Comparison of ENCODE assay signal across 28 cellular contexts in genomic region chr5:5288236-5288635, GRCh38.
DNase-seq lines count a peak whose midpoint lies in the region; ATAC-seq, FAIRE-seq and TF ChIP-seq lines count a peak whose summit lies in the region.
"Had no signal": no experiment of that assay in that cellular context is flagged by ENCODE, and none has a peak within 500 bp of the region (broad histone marks: within the 10 kb centered on the region; RNA-seq: fewer than 3 reads in every experiment).

No MANE protein-coding gene starts in this region.

- BruUV-seq in IMR-90 (replicated peaks; lab: Mats Ljungman, UMichigan): no TSS peak

- H3K27ac ChIP-seq in IMR-90 (ENCODE audit: insufficient read depth, low read length) (no peak overlapping the region), astrocyte (ENCODE audit: low read depth, low read length) (peak overlapping the region; percentile 91), foreskin keratinocyte (no peak overlapping the region), MM.1S (ENCODE audit: low read length) (no peak overlapping the region)
- H3K27ac ChIP-seq: adrenal gland, esophagus muscularis mucosa, thyroid gland had no signal

- H3K4me1 ChIP-seq in IMR-90 (ENCODE audit: control insufficient read depth, insufficient read depth, low read length) (no peaks in the 10 kb centered on the region), astrocyte (ENCODE audit: insufficient read depth, low read length) (peaks cover 45% of the 10 kb centered on the region), foreskin keratinocyte (no peaks in the 10 kb centered on the region), MM.1S (ENCODE audit: low read length) (no peaks in the 10 kb centered on the region)
- H3K4me1 ChIP-seq: BE2C, esophagus muscularis mucosa, thyroid gland had no signal

- H3K27me3 ChIP-seq in IMR-90 (ENCODE audit: control insufficient read depth, insufficient read depth, low read length) (no peaks in the 10 kb centered on the region), astrocyte (ENCODE audit: insufficient read depth, low read length) (no peaks in the 10 kb centered on the region), foreskin keratinocyte (no peaks in the 10 kb centered on the region), MM.1S (replicated peaks; ENCODE audit: insufficient read depth, low read length) (peaks cover 33% of the 10 kb centered on the region)
- H3K27me3 ChIP-seq: adrenal gland, BE2C, esophagus muscularis mucosa, thyroid gland had no signal

- no peaks in the 10 kb centered on the region for H3K9me2 ChIP-seq in MM.1S (replicated peaks; ENCODE audit: insufficient read depth, low read length)

- H3K9me1 ChIP-seq in IMR-90 (ENCODE audit: insufficient read depth, low read length): no peaks in the 10 kb centered on the region

- H4K91ac ChIP-seq in IMR-90 (ENCODE audit: insufficient read depth, low read depth, low read length): no peak overlapping the region

- no peak overlapping the region for H2BK20ac ChIP-seq in IMR-90 (ENCODE audit: low read depth, low read length)

- TF ChIP-seq CTCF in IMR-90 (conservative IDR thresholded peaks at IDR 0.05; ENCODE audit: low read depth, low read length) (no peak), astrocyte (IDR thresholded peaks at IDR 0.05; ENCODE audit: insufficient read depth, low read depth, low read length) (no peak), foreskin keratinocyte (conservative IDR thresholded peaks at IDR 0.05) (no peak), MM.1S (IDR thresholded peaks at IDR 0.05; ENCODE audit: low read length) (no peak)

- H3K27ac Mint-ChIP-seq in astrocyte (ENCODE audit: unreplicated experiment): peak overlapping the region; percentile 70
- H3K27ac Mint-ChIP-seq in stimulated activated naive B cell treated with anti-CD40 and anti-IgM and Interleukin-4, amounts not matched to agents 10 μg/mL and 1 μg/mL and 100 μg/mL, for 72 hours: no peak overlapping the region
- H3K27ac Mint-ChIP-seq: activated CD8-positive, alpha-beta T cell treated with anti-CD3 and anti-CD28 coated beads for 36 hours; GM23338 had no signal

- H3K27me3 Mint-ChIP-seq in astrocyte (ENCODE audit: low read depth, unreplicated experiment): no peaks in the 10 kb centered on the region
- no peaks in the 10 kb centered on the region for H3K27me3 Mint-ChIP-seq in stimulated activated naive B cell treated with anti-CD40 and anti-IgM and Interleukin-4, amounts not matched to agents 10 μg/mL and 1 μg/mL and 100 μg/mL, for 72 hours
- H3K27me3 Mint-ChIP-seq: central memory CD8-positive, alpha-beta T cell had no signal

- H3K36me3 ChIP-seq in IMR-90 (ENCODE audit: control insufficient read depth, insufficient read depth, low read length) (no peaks in the 10 kb centered on the region), astrocyte (ENCODE audit: insufficient read depth, low read length) (peaks cover 2% of the 10 kb centered on the region), MM.1S (replicated peaks; ENCODE audit: insufficient read depth, low read length) (no peaks in the 10 kb centered on the region)
- H3K36me3 ChIP-seq: adrenal gland, BE2C, esophagus muscularis mucosa, thyroid gland had no signal

- no peak overlapping the region for H3K18ac ChIP-seq in IMR-90 (ENCODE audit: low read depth, low read length)

- no peaks in the 10 kb centered on the region for H3K79me1 ChIP-seq in IMR-90 (ENCODE audit: low read depth in 1 of 2, low read length in 2 of 2)

- H3K9me3 ChIP-seq in IMR-90 (ENCODE audit: control insufficient read depth, insufficient read depth, low read length) (0 out of 2 replicates have a peak, but pooled peaks cover 7% of the 10 kb centered on the region), astrocyte (ENCODE audit: insufficient read depth, low read depth, low read length) (peaks cover 4% of the 10 kb centered on the region), MM.1S (replicated peaks; ENCODE audit: insufficient read depth, low read length) (no peaks in the 10 kb centered on the region)
- H3K9me3 ChIP-seq: adrenal gland, BE2C, thyroid gland had no signal

- no peak overlapping the region for H3K4ac ChIP-seq in IMR-90 (ENCODE audit: low read depth, low read length)

- no peak overlapping the region for H2BK5ac ChIP-seq in IMR-90 (ENCODE audit: low read depth, low read length, poor library complexity, severe bottlenecking)

- no peak overlapping the region for H3K14ac ChIP-seq in IMR-90 (replicated peaks; ENCODE audit: low read depth, low read length)

- no peak overlapping the region for H4K5ac ChIP-seq in IMR-90 (ENCODE audit: low read depth, low read length)

- no peak overlapping the region for H4K8ac ChIP-seq in IMR-90 (ENCODE audit: low read depth in 2 of 2, low read length in 2 of 2)

- no peak overlapping the region for H2BK15ac ChIP-seq in IMR-90 (ENCODE audit: low read depth, low read length)

- TF ChIP-seq RAD21 in IMR-90 (IDR thresholded peaks at IDR 0.05; ENCODE audit: low read length): no peak

- H2AFZ ChIP-seq in IMR-90 (replicated peaks; ENCODE audit: low read length, poor library complexity) (no peak overlapping the region), astrocyte (ENCODE audit: low read depth, low read length) (no peak overlapping the region), MM.1S (ENCODE audit: low read length) (no peak overlapping the region)
- H2AFZ ChIP-seq: GM23338 had no signal

- H2AK9ac ChIP-seq in IMR-90 (replicated peaks; ENCODE audit: low read depth, low read length, poor library complexity): no peak overlapping the region

- peak; percentile 60 for DNase-seq in A172 (ENCODE audit: low spot score)
- DNase-seq in IMR-90: peak; percentile 10
- peak; percentile 87 for DNase-seq in astrocyte (ENCODE audit: low read depth)
- peak; percentile 64 to 70 for DNase-seq in foreskin keratinocyte
- DNase-seq in stimulated activated naive B cell treated with anti-CD40 and anti-IgM and Interleukin-4, amounts not matched to agents 10 μg/mL and 1 μg/mL and 100 μg/mL, for 72 hours: no peak
- DNase-seq in activated CD4-positive, CD25-positive, alpha-beta regulatory T cell treated with anti-CD3 and anti-CD28 coated beads, Interleukin-2, amount 50 U/mL, for 72 hours: no peak
- no peak for DNase-seq in MM.1S
- DNase-seq in activated T-cell treated with anti-CD3 and anti-CD28 coated beads, Interleukin-2, amount 50 U/mL, for 1 hour: no peak
- DNase-seq: 8988T; activated CD8-positive, alpha-beta T cell treated with anti-CD3 and anti-CD28 coated beads for 36 hours; activated naive CD4-positive, alpha-beta T cell; activated T-cell treated with anti-CD3 and anti-CD28 coated beads for 4 hours; adrenal gland; BE2C; DMS79; left cardiac atrium; mesenchymal stem cell; NCI-H1417; NCI-H526 treated with DMSO at 0.1 percent for 48 hours; retina; Right ventricle myocardium superior; stimulated activated CD4-positive, alpha-beta T cell treated with anti-CD3 and anti-CD28 coated beads, Interleukin-4, amount 100 ng/mL, for 24 hours; stimulated activated naive CD8-positive, alpha-beta T cell treated with anti-CD3 and anti-CD28 coated beads, Interleukin-15, Interleukin-2, amounts not matched to agents 100 U/mL and 50 U/mL, for 24 hours; SW 1271; thyroid gland had no signal

- intact Hi-C loops in IMR-90 (cut with micrococcal nuclease): no loop called here

- no peak overlapping the region for H3K56ac ChIP-seq in IMR-90 (ENCODE audit: extremely low read depth, insufficient read depth, low read length)

- WGBS in IMR-90 (ENCODE audit: extremely low coverage in 2 of 2, insufficient read length in 1 of 2), 2 experiments: no CpG with 5 or more reads among the region's 7 CpGs

- H3K79me2 ChIP-seq in astrocyte (ENCODE audit: insufficient read depth, low read length): no peaks in the 10 kb centered on the region
- H3K79me2 ChIP-seq in MM.1S (ENCODE audit: low read length): no peaks in the 10 kb centered on the region

- peak; percentile 43 for FAIRE-seq in astrocyte (lab: Jason Lieb, UNC)

- peaks cover 29% of the 10 kb centered on the region for H3K4me1 Mint-ChIP-seq in astrocyte (ENCODE audit: low read depth, unreplicated experiment)
- no peaks in the 10 kb centered on the region for H3K4me1 Mint-ChIP-seq in stimulated activated naive B cell treated with anti-CD40 and anti-IgM and Interleukin-4, amounts not matched to agents 10 μg/mL and 1 μg/mL and 100 μg/mL, for 72 hours
- H3K4me1 Mint-ChIP-seq: central memory CD8-positive, alpha-beta T cell had no signal

- H3K9me3 Mint-ChIP-seq in astrocyte (ENCODE audit: unreplicated experiment): peaks cover 3% of the 10 kb centered on the region
- H3K9me3 Mint-ChIP-seq in stimulated activated naive B cell treated with anti-CD40 and anti-IgM and Interleukin-4, amounts not matched to agents 10 μg/mL and 1 μg/mL and 100 μg/mL, for 72 hours: peaks cover 9 to 11% of the 10 kb centered on the region in 2 donors
- H3K9me3 Mint-ChIP-seq: central memory CD8-positive, alpha-beta T cell had no signal

- H4K20me1 ChIP-seq in IMR-90 (ENCODE audit: insufficient read depth, low read length) (no peaks in the 10 kb centered on the region), astrocyte (ENCODE audit: insufficient read depth, low read length) (no peaks in the 10 kb centered on the region), MM.1S (ENCODE audit: insufficient read depth, low read length) (no peaks in the 10 kb centered on the region)

- no peaks in the 10 kb centered on the region for H3F3A ChIP-seq in MM.1S (ENCODE audit: insufficient read depth, low read length)

- dilution Hi-C loops in IMR-90 (cut with HindIII; ENCODE audit: low sequenced_read_pairs, unreplicated experiment): no loop called here

- H3K4me3 ChIP-seq in IMR-90 (ENCODE audit: insufficient read depth, low read depth, low read length) (no peak overlapping the region), astrocyte (ENCODE audit: insufficient read depth, low read depth, low read length) (no peak overlapping the region), MM.1S (ENCODE audit: low read length) (no peak overlapping the region)
- H3K4me3 ChIP-seq: adrenal gland, esophagus muscularis mucosa, GM23338, thyroid gland had no signal

- H2BK120ac ChIP-seq in IMR-90 (ENCODE audit: low read depth, low read length): no peak overlapping the region

- ATAC-seq in IMR-90 (ENCODE audit: low read depth) (no peak), foreskin keratinocyte (peak; percentile 75)
- no peak for ATAC-seq in stimulated activated naive B cell treated with anti-CD40 and anti-IgM and Interleukin-4, amounts not matched to agents 10 μg/mL and 1 μg/mL and 100 μg/mL, for 72 hours (replicated peaks)
- ATAC-seq: activated CD8-positive, alpha-beta T cell treated with anti-CD3 and anti-CD28 coated beads for 36 hours; GM23338; left cardiac atrium; stimulated activated naive CD8-positive, alpha-beta T cell treated with anti-CD3 and anti-CD28 coated beads, Interleukin-15, Interleukin-2, amounts not matched to agents 100 U/mL and 50 U/mL, for 24 hours had no signal

- POLR2A ChIA-PET in IMR-90 (lab: Charles Lee; ENCODE audit: unreplicated experiment): no interaction called here

- CTCF ChIA-PET in IMR-90 (lab: Yijun Ruan, JAX): no interaction called here

- no peak for TF ChIP-seq POLR2A in IMR-90 (IDR thresholded peaks at IDR 0.05; ENCODE audit: low read depth, low read length)

- no peak overlapping the region for H2AK5ac ChIP-seq in IMR-90 (ENCODE audit: low read depth, low read length)

- no peak overlapping the region for H3K4me2 ChIP-seq in IMR-90 (ENCODE audit: low read depth, low read length)
- peak overlapping the region; percentile 33 for H3K4me2 ChIP-seq in astrocyte (ENCODE audit: low read length)
- no peak overlapping the region for H3K4me2 ChIP-seq in MM.1S (ENCODE audit: low read depth, low read length)
- H3K4me2 ChIP-seq: GM23338 had no signal

- H3K36me3 Mint-ChIP-seq in astrocyte (ENCODE audit: low read depth, unreplicated experiment): no peaks in the 10 kb centered on the region
- no peaks in the 10 kb centered on the region for H3K36me3 Mint-ChIP-seq in stimulated activated naive B cell treated with anti-CD40 and anti-IgM and Interleukin-4, amounts not matched to agents 10 μg/mL and 1 μg/mL and 100 μg/mL, for 72 hours

- no peak overlapping the region for H3K23ac ChIP-seq in IMR-90 (ENCODE audit: low read depth, low read length)

- no peak overlapping the region for H3K4me3 Mint-ChIP-seq in astrocyte (ENCODE audit: unreplicated experiment)
- no peak overlapping the region for H3K4me3 Mint-ChIP-seq in stimulated activated naive B cell treated with anti-CD40 and anti-IgM and Interleukin-4, amounts not matched to agents 10 μg/mL and 1 μg/mL and 100 μg/mL, for 72 hours
- H3K4me3 Mint-ChIP-seq: activated CD8-positive, alpha-beta T cell treated with anti-CD3 and anti-CD28 coated beads for 36 hours; central memory CD8-positive, alpha-beta T cell; GM23338 had no signal

- in situ Hi-C loops in IMR-90 (cut with MboI; ENCODE audit: low sequenced_read_pairs): no loop called here

- H3K9ac ChIP-seq in IMR-90 (ENCODE audit: low read depth, low read length) (no peak overlapping the region), astrocyte (ENCODE audit: low read length) (peak overlapping the region; percentile 73), MM.1S (ENCODE audit: low read length) (no peak overlapping the region)

Comparison
In these comparisons a context has a peak if more than half of its experiments do, and no peak if none do; other contexts are left out.
1. DNase-seq: peak in A172 (single experiment), IMR-90 (single experiment), astrocyte (single experiment) and foreskin keratinocyte (2 of 2); none in stimulated activated naive B cell treated with anti-CD40 and anti-IgM and Interleukin-4, amounts not matched to agents 10 μg/mL and 1 μg/mL and 100 μg/mL, for 72 hours (single experiment), activated CD4-positive, CD25-positive, alpha-beta regulatory T cell treated with anti-CD3 and anti-CD28 coated beads, Interleukin-2, amount 50 U/mL, for 72 hours (single experiment), MM.1S (single experiment) and activated T-cell treated with anti-CD3 and anti-CD28 coated beads, Interleukin-2, amount 50 U/mL, for 1 hour (single experiment).